Comparison of ENCODE assay signal across 25 cellular contexts in the genomic region with DNA sequence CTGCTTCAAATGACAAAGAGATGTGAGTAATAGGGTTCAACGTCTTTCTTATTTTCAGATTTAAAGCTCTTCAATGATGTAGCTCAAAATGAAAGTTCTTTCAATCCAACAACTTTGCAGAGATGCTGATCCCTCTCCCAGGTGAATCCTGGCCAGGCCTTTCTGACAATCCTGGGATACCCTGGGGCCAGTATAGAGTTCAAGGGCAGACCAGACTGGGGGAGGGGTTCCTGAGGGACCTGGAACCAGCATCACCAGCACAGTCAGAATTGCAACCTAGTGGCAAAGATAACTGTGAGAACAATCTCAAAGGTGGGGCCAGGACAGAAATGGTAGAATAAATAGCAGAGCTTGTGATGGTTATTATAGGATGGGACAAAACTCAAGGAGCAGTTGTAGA. TPM values are rescaled to one million over a fixed set of nuclear protein-coding genes. Genes with fewer than 3 reads are reported as not detected.
"Had no signal": no experiment of that assay in that cellular context is flagged by ENCODE, and none has a peak within 500 bp of the region (broad histone marks: within the 10 kb centered on the region; RNA-seq: fewer than 3 reads in every experiment).

No MANE protein-coding gene starts in this region.

- H3K9me3 Mint-ChIP-seq: naive thymus-derived CD8-positive, alpha-beta T cell; nephron; neural crest cell; stimulated activated effector memory CD8-positive, alpha-beta T cell treated with anti-CD3 and anti-CD28 coated beads, Interleukin-12 subunit alpha, Interleukin-12 subunit beta, amount 100 ng/mL, for 72 hours; stimulated activated naive CD8-positive, alpha-beta T cell treated with anti-CD3 and anti-CD28 coated beads, Interleukin-15, Interleukin-2, amounts not matched to agents 100 ng/mL and 50 ng/mL, for 24 hours; type B pancreatic cell had no signal

- H3K27ac ChIP-seq: left ventricle myocardium inferior, pancreas, prostate gland, sigmoid colon, spleen, suprapubic skin, thoracic aorta, tibial artery, uterus had no signal

- H3K4me1 Mint-ChIP-seq: nephron had no signal

- H3K36me3 ChIP-seq: left ventricle myocardium inferior, pancreas, prostate gland, sigmoid colon, thoracic aorta, tibial artery, uterus had no signal

- H3K4me3 Mint-ChIP-seq: naive thymus-derived CD8-positive, alpha-beta T cell; nephron; neural crest cell; stimulated activated effector memory CD8-positive, alpha-beta T cell treated with anti-CD3 and anti-CD28 coated beads, Interleukin-12 subunit alpha, Interleukin-12 subunit beta, amount 100 ng/mL, for 72 hours; stimulated activated naive CD8-positive, alpha-beta T cell treated with anti-CD3 and anti-CD28 coated beads, Interleukin-15, Interleukin-2, amounts not matched to agents 100 ng/mL and 50 ng/mL, for 24 hours; type B pancreatic cell had no signal

- H3K4me1 ChIP-seq: pancreas, prostate gland, uterus had no signal

- H3K4me3 ChIP-seq: left ventricle myocardium inferior, lung, pancreas, prostate gland, sigmoid colon, spleen, suprapubic skin, thoracic aorta, tibial artery, uterus had no signal

- DNase-seq: hypothalamus; islet precursor cell; left ventricle myocardium inferior; naive thymus-derived CD8-positive, alpha-beta T cell; nucleus accumbens; pancreas; posterior cingulate gyrus; retina; right cardiac atrium; sigmoid colon; small intestine; spleen; stimulated activated CD4-positive, alpha-beta T cell treated with anti-CD3 and anti-CD28 coated beads, Interleukin-4, amount 100 ng/mL, for 24 hours; stimulated activated naive CD4-positive, alpha-beta T cell; tibial artery; uterus had no signal

- H3K27me3 Mint-ChIP-seq: naive thymus-derived CD8-positive, alpha-beta T cell; stimulated activated naive CD8-positive, alpha-beta T cell treated with anti-CD3 and anti-CD28 coated beads, Interleukin-15, Interleukin-2, amounts not matched to agents 100 ng/mL and 50 ng/mL, for 24 hours; type B pancreatic cell had no signal

- H3K27me3 ChIP-seq: pancreas, sigmoid colon, spleen, suprapubic skin, tibial artery, uterus had no signal

- ATAC-seq: naive thymus-derived CD8-positive, alpha-beta T cell; pancreas; right cardiac atrium; stimulated activated effector memory CD8-positive, alpha-beta T cell treated with anti-CD3 and anti-CD28 coated beads, Interleukin-12 subunit alpha, Interleukin-12 subunit beta, amount 100 ng/mL, for 72 hours had no signal

- H3K27ac Mint-ChIP-seq: nephron; stimulated activated effector memory CD8-positive, alpha-beta T cell treated with anti-CD3 and anti-CD28 coated beads, Interleukin-12 subunit alpha, Interleukin-12 subunit beta, amount 100 ng/mL, for 72 hours; stimulated activated naive CD8-positive, alpha-beta T cell treated with anti-CD3 and anti-CD28 coated beads, Interleukin-15, Interleukin-2, amounts not matched to agents 100 ng/mL and 50 ng/mL, for 24 hours; type B pancreatic cell had no signal

- H3K9me3 ChIP-seq: left ventricle myocardium inferior, pancreas, prostate gland, sigmoid colon, spleen, suprapubic skin, thoracic aorta, tibial artery, uterus had no signal

RNA-seq across cellular contexts. Expression of gene SLC35G2, which starts 23.4 kb away (rescaled TPM):
- total RNA-seq: naive thymus-derived CD8-positive, alpha-beta T cell had no signal
